24 cellular contexts compared by ENCODE assay signal in the genomic region with DNA sequence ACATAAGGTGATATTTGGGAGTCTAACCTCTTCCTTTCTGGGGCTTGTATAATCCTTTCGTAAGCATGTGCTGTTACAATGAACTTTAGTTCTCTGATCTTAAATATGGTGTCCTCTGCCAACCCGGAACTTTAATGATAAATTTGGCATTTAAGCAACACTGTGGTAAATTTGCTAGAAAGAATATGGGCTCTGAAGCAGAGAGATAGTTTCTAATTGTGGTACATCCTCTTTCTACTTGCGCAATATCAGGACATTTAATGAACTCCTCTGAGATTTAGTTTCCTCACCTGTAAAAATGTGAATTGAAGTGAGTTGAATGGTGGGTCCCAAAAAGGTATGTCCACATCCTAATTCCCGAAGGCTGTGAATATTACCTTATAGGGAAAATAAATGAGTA.
"Had no signal": no experiment of that assay in that cellular context is flagged by ENCODE, and none has a peak within 500 bp of the region (broad histone marks: within the 10 kb centered on the region; RNA-seq: fewer than 3 reads in every experiment).

No MANE protein-coding gene starts in this region.

- H3K4me3 Mint-ChIP-seq: natural killer cell treated with Interleukin-12 subunit alpha and Interleukin-12 subunit beta and Interleukin-15 and Interleukin-18, amount 100 ng/mL, for 72 hours; neural progenitor cell; stimulated activated effector memory CD8-positive, alpha-beta T cell treated with anti-CD3 and anti-CD28 coated beads, Interleukin-12 subunit alpha, Interleukin-12 subunit beta, amount 100 ng/mL, for 72 hours had no signal

- H3K4me1 ChIP-seq: foreskin keratinocyte, left ventricle myocardium inferior, neural progenitor cell, right atrium auricular region, upper lobe of left lung, uterus had no signal

- H3K27ac ChIP-seq: foreskin keratinocyte, left ventricle myocardium inferior, neural progenitor cell, ovary, right atrium auricular region, suprapubic skin, thyroid gland, upper lobe of left lung, uterus had no signal

- H3K27ac Mint-ChIP-seq: natural killer cell treated with Interleukin-12 subunit alpha and Interleukin-12 subunit beta and Interleukin-15 and Interleukin-18, amount 100 ng/mL, for 72 hours; neural progenitor cell; stimulated activated effector memory CD8-positive, alpha-beta T cell treated with anti-CD3 and anti-CD28 coated beads, Interleukin-12 subunit alpha, Interleukin-12 subunit beta, amount 100 ng/mL, for 72 hours had no signal

- H3K4me1 Mint-ChIP-seq: neural progenitor cell; stimulated activated effector memory CD8-positive, alpha-beta T cell treated with anti-CD3 and anti-CD28 coated beads, Interleukin-12 subunit alpha, Interleukin-12 subunit beta, amount 100 ng/mL, for 72 hours had no signal

- H3K27me3 Mint-ChIP-seq: natural killer cell treated with Interleukin-12 subunit alpha and Interleukin-12 subunit beta and Interleukin-15 and Interleukin-18, amount 100 ng/mL, for 72 hours had no signal

- H3K36me3 Mint-ChIP-seq: neural progenitor cell; stimulated activated effector memory CD8-positive, alpha-beta T cell treated with anti-CD3 and anti-CD28 coated beads, Interleukin-12 subunit alpha, Interleukin-12 subunit beta, amount 100 ng/mL, for 72 hours had no signal

- FAIRE-seq: kidney, small intestine had no signal

- DNase-seq: dermis blood vessel endothelial cell; erythroblast; foreskin keratinocyte; kidney; left cardiac atrium; left ventricle myocardium inferior; mesenchymal stem cell; midbrain; nucleus accumbens; ovary; small intestine; stimulated activated CD4-positive, alpha-beta T cell treated with anti-CD3 and anti-CD28 coated beads, Interleukin-12 subunit alpha, Interleukin-12 subunit beta, amount 100 ng/mL, for 4 hours; stimulated activated CD4-positive, alpha-beta T cell treated with anti-CD3 and anti-CD28 coated beads, Interleukin-2, amount 100 ng/mL, for 48 hours; stimulated activated CD8-positive, alpha-beta memory T cell treated with anti-CD3 and anti-CD28 coated beads, Interleukin-4, amount 100 ng/mL, for 48 hours; stimulated activated naive CD8-positive, alpha-beta T cell treated with anti-CD3 and anti-CD28 coated beads, Interleukin-15, Interleukin-2, amounts not matched to agents 100 U/mL and 50 U/mL, for 24 hours; thyroid gland; upper lobe of left lung; uterus had no signal

- H3K4me2 ChIP-seq: neural progenitor cell had no signal

- H3K27me3 ChIP-seq: foreskin keratinocyte, neural progenitor cell, ovary, right atrium auricular region, suprapubic skin, thyroid gland, upper lobe of left lung, uterus had no signal

- H3K36me3 ChIP-seq: left ventricle myocardium inferior, neural progenitor cell, ovary, right atrium auricular region, suprapubic skin, thyroid gland, upper lobe of left lung, uterus had no signal

- H3K4me3 ChIP-seq: left ventricle myocardium inferior, lung, neural progenitor cell, ovary, right atrium auricular region, suprapubic skin, thyroid gland, upper lobe of left lung, uterus had no signal

- H3K9me3 ChIP-seq: ovary, suprapubic skin, thyroid gland, uterus had no signal

- ATAC-seq: foreskin keratinocyte; left cardiac atrium; natural killer cell treated with Interleukin-12 subunit alpha and Interleukin-12 subunit beta and Interleukin-15 and Interleukin-18, amount 100 ng/mL, for 72 hours; stimulated activated effector memory CD8-positive, alpha-beta T cell treated with anti-CD3 and anti-CD28 coated beads, Interleukin-12 subunit alpha, Interleukin-12 subunit beta, amount 100 ng/mL, for 72 hours; stimulated activated naive CD8-positive, alpha-beta T cell treated with anti-CD3 and anti-CD28 coated beads, Interleukin-15, Interleukin-2, amounts not matched to agents 100 U/mL and 50 U/mL, for 24 hours had no signal
